ENCODE assay signal across 17 cellular contexts in the genomic region with DNA sequence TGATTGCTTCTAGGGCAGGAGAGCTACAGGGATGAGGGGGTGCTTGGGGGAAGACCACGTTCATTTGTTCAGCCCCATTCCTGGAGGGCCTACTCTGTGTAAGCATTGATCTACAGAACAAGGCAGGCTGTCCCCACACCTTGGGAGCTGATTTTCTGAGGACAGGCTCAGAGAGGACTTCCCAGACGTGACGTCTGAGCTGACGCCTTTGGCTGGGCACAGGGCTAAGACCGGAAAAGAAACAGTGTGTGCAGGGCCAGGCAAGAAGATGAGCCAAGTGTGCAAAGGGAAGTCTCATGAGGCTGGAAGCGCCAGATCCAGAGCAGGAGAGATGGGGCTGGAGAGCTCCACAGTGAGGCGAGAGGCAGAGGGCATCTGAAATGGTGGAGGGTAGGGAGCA. TPM values are rescaled to one million over a fixed set of nuclear protein-coding genes. Genes with fewer than 3 reads are reported as not detected.
DNase-seq lines count a peak whose midpoint lies in the region; ATAC-seq and TF ChIP-seq lines count a peak whose summit lies in the region.
"Had no signal": no experiment of that assay in that cellular context is flagged by ENCODE, and none has a peak within 500 bp of the region (broad histone marks: within the 10 kb centered on the region; RNA-seq: fewer than 3 reads in every experiment).

No MANE protein-coding gene starts in this region.

- H3K79me2 ChIP-seq in mammary epithelial cell (ENCODE audit: insufficient read depth, low read length): no peaks in the 10 kb centered on the region

- H3K9me3 ChIP-seq in HAP-1 (no peaks in the 10 kb centered on the region), mammary epithelial cell (replicated peaks; ENCODE audit: insufficient read depth, low read length) (no peaks in the 10 kb centered on the region)

- peaks cover 16% of the 10 kb centered on the region for H3K27me3 ChIP-seq in HAP-1 (ENCODE audit: low read depth)
- peaks cover 10% of the 10 kb centered on the region for H3K27me3 ChIP-seq in mammary epithelial cell (ENCODE audit: insufficient read depth, low read length)

- no peak overlapping the region for H3K27ac ChIP-seq in mammary epithelial cell (ENCODE audit: insufficient read depth, low read depth, low read length)
- H3K27ac ChIP-seq: BLaER1 had no signal

- no peak for TF ChIP-seq POLR2A in GM18505 (IDR thresholded peaks at IDR 0.05; ENCODE audit: borderline replicate concordance, extremely low read depth, insufficient read depth, insufficient read length)

- ATAC-seq in GM18505 (IDR thresholded peaks at IDR 0.05; ENCODE audit: unreplicated experiment): no peak
- ATAC-seq: GM12878, GM23338 had no signal

- no peak overlapping the region for H3K4me3 ChIP-seq in fibroblast of mammary gland (ENCODE audit: control insufficient read depth, low read depth, low read length)
- H3K4me3 ChIP-seq in HAP-1: no peak overlapping the region
- no peak overlapping the region for H3K4me3 ChIP-seq in mammary epithelial cell (replicated peaks in 1 of 3; ENCODE audit: insufficient read depth in 1 of 3, low read depth in 2 of 3, low read length in 3 of 3)
- H3K4me3 ChIP-seq: BLaER1, GM12878, GM23338 had no signal

- peaks cover 26% of the 10 kb centered on the region for H3K27me3 Mint-ChIP-seq in activated T-helper 1 cell treated with anti-CD3 and anti-CD28 coated beads, Interleukin-12 subunit alpha, Interleukin-12 subunit beta, Interleukin-2, Interleukin-4 antibody, amounts not matched to agents 30 ng/mL and 10 ng/mL and 1 ng/mL, durations not matched to agents 14 hours and 24 hours and 36 hours (ENCODE audit: insufficient read depth)
- peaks cover 19% of the 10 kb centered on the region for H3K27me3 Mint-ChIP-seq in chondrocyte (ENCODE audit: low read depth)

- TF ChIP-seq CTCF in fibroblast of mammary gland (conservative IDR thresholded peaks at IDR 0.05; ENCODE audit: control insufficient read depth, insufficient read depth, low read depth, low read length) (no peak), chondrocyte (IDR thresholded peaks at IDR 0.05) (no peak), mammary epithelial cell (conservative IDR thresholded peaks at IDR 0.05 in 1 of 2, IDR thresholded peaks at IDR 0.05 in 1 of 2; ENCODE audit: extremely low read depth in 1 of 2, insufficient read depth in 1 of 2, low read depth in 1 of 2, low read length in 2 of 2) (no peak)

- in situ Hi-C loops in HAP-1 (cut with MboI; ENCODE audit: low sequenced_read_pairs) (no loop called here), mammary epithelial cell (cut with MboI; ENCODE audit: low sequenced_read_pairs in 2 of 2) (no loop called here)

- H3K36me3 ChIP-seq in HAP-1 (replicated peaks) (no peaks in the 10 kb centered on the region), mammary epithelial cell (ENCODE audit: insufficient read depth, low read length) (no peaks in the 10 kb centered on the region)
- H3K36me3 ChIP-seq: BLaER1 had no signal

- no peak overlapping the region for H3K4me3 Mint-ChIP-seq in activated T-helper 1 cell treated with anti-CD3 and anti-CD28 coated beads, Interleukin-12 subunit alpha, Interleukin-12 subunit beta, Interleukin-2, Interleukin-4 antibody, amounts not matched to agents 30 ng/mL and 10 ng/mL and 1 ng/mL, durations not matched to agents 14 hours and 24 hours and 36 hours
- H3K4me3 Mint-ChIP-seq in chondrocyte (ENCODE audit: unreplicated experiment): no peak overlapping the region
- H3K4me3 Mint-ChIP-seq: GM23338, H9 had no signal

- H3K4me2 ChIP-seq in mammary epithelial cell (ENCODE audit: insufficient read depth, low read depth, low read length): no peak overlapping the region
- H3K4me2 ChIP-seq: BLaER1, GM23338 had no signal

- DNase-seq in D341Med (ENCODE audit: low spot score) (peak; percentile 14), fibroblast of mammary gland (ENCODE audit: low read depth) (peak; percentile 34), posterior vena cava (ENCODE audit: low spot score) (peak; percentile 83), chondrocyte (ENCODE audit: low spot score) (no peak), HAP-1 (ENCODE audit: low spot score in 2 of 2) (no peak), mammary epithelial cell (no peak)
- DNase-seq in activated T-helper 1 cell treated with anti-CD3 and anti-CD28 coated beads, Interleukin-12 subunit alpha, Interleukin-12 subunit beta, Interleukin-2, Interleukin-4 antibody, amounts not matched to agents 30 ng/mL and 10 ng/mL and 1 ng/mL, durations not matched to agents 14 hours and 24 hours and 36 hours (ENCODE audit: low spot score): no peak
- DNase-seq: 8988T, AML-193, DMS 273 treated with DMSO at 0.1 percent for 48 hours, H9 had no signal

- no peak overlapping the region for H3K9ac ChIP-seq in mammary epithelial cell (ENCODE audit: insufficient read depth, low read length)
- H3K9ac ChIP-seq: BLaER1 had no signal

- H3K27ac Mint-ChIP-seq in activated T-helper 1 cell treated with anti-CD3 and anti-CD28 coated beads, Interleukin-12 subunit alpha, Interleukin-12 subunit beta, Interleukin-2, Interleukin-4 antibody, amounts not matched to agents 30 ng/mL and 10 ng/mL and 1 ng/mL, durations not matched to agents 14 hours and 24 hours and 36 hours: peak overlapping the region; percentile 9
- no peak overlapping the region for H3K27ac Mint-ChIP-seq in chondrocyte (ENCODE audit: unreplicated experiment)
- H3K27ac Mint-ChIP-seq: GM23338, H9 had no signal

- H3K9me3 Mint-ChIP-seq in activated T-helper 1 cell treated with anti-CD3 and anti-CD28 coated beads, Interleukin-12 subunit alpha, Interleukin-12 subunit beta, Interleukin-2, Interleukin-4 antibody, amounts not matched to agents 30 ng/mL and 10 ng/mL and 1 ng/mL, durations not matched to agents 14 hours and 24 hours and 36 hours: no peaks in the 10 kb centered on the region
- H3K9me3 Mint-ChIP-seq in chondrocyte (ENCODE audit: low read depth): no peaks in the 10 kb centered on the region
- H3K9me3 Mint-ChIP-seq: GM23338, H9 had no signal

- no peak overlapping the region for H2AFZ ChIP-seq in mammary epithelial cell (ENCODE audit: low read depth, low read length)
- H2AFZ ChIP-seq: GM23338 had no signal

- peaks cover 4% of the 10 kb centered on the region for H4K20me1 ChIP-seq in mammary epithelial cell (ENCODE audit: insufficient read depth, low read length)

- BruUV-seq in mammary epithelial cell (replicated peaks; lab: Mats Ljungman, UMichigan): no TSS peak

- peaks cover 2% of the 10 kb centered on the region for H3K36me3 Mint-ChIP-seq in activated T-helper 1 cell treated with anti-CD3 and anti-CD28 coated beads, Interleukin-12 subunit alpha, Interleukin-12 subunit beta, Interleukin-2, Interleukin-4 antibody, amounts not matched to agents 30 ng/mL and 10 ng/mL and 1 ng/mL, durations not matched to agents 14 hours and 24 hours and 36 hours (ENCODE audit: low read depth)
- H3K36me3 Mint-ChIP-seq in chondrocyte (ENCODE audit: low read depth): no peaks in the 10 kb centered on the region

- 48% methylated on average over 7 of the region's 7 CpGs for WGBS in mammary epithelial cell (ENCODE audit: low coverage, missing lambda C conversion rate)

- CTCF ChIA-PET in mammary epithelial cell (lab: Charles Lee; ENCODE audit: low non-redundant PET): no interaction called here

- H3K4me1 ChIP-seq in HAP-1 (no peaks in the 10 kb centered on the region), mammary epithelial cell (ENCODE audit: insufficient read depth, low read length) (peaks cover 2% of the 10 kb centered on the region)

- peaks cover 12% of the 10 kb centered on the region for H3K4me1 Mint-ChIP-seq in activated T-helper 1 cell treated with anti-CD3 and anti-CD28 coated beads, Interleukin-12 subunit alpha, Interleukin-12 subunit beta, Interleukin-2, Interleukin-4 antibody, amounts not matched to agents 30 ng/mL and 10 ng/mL and 1 ng/mL, durations not matched to agents 14 hours and 24 hours and 36 hours (ENCODE audit: low read depth)
- peaks cover 2% of the 10 kb centered on the region for H3K4me1 Mint-ChIP-seq in chondrocyte (ENCODE audit: low read depth)

- dilution Hi-C loops in mammary epithelial cell (cut with HindIII; ENCODE audit: low sequenced_read_pairs): no loop called here

- intact Hi-C loops in activated T-helper 1 cell treated with anti-CD3 and anti-CD28 coated beads, Interleukin-12 subunit alpha, Interleukin-12 subunit beta, Interleukin-2, Interleukin-4 antibody, amounts not matched to agents 30 ng/mL and 10 ng/mL and 1 ng/mL, durations not matched to agents 14 hours and 24 hours and 36 hours (cut with micrococcal nuclease): no loop called here
- intact Hi-C loops in posterior vena cava (cut with DNase I): no loop called here
- intact Hi-C loops in mammary epithelial cell (cut with micrococcal nuclease): no loop called here

RNA-seq across cellular contexts. Expression of a gene that starts 12.6 kb away (rescaled TPM):
- 1.2 and 1.3 TPM in 2 replicates for total RNA-seq in activated T-helper 1 cell treated with anti-CD3 and anti-CD28 coated beads, Interleukin-12 subunit alpha, Interleukin-12 subunit beta, Interleukin-2, Interleukin-4 antibody, amounts not matched to agents 30 ng/mL and 10 ng/mL and 1 ng/mL, durations not matched to agents 14 hours and 24 hours and 36 hours
- total RNA-seq in posterior vena cava (under 1 TPM; 0.19 to 0.33 TPM), chondrocyte (0.07 TPM in 1 of 3 replicates, not detected in the others), mammary epithelial cell (not detected)
- not detected for polyA plus RNA-seq in mammary epithelial cell
- polyA minus RNA-seq in mammary epithelial cell: not detected
- total RNA-seq: Daoy, GM12878, HT-29 had no signal
- polyA plus RNA-seq: GM12878 had no signal

RNA-seq across cellular contexts. Expression of a gene that starts 17.9 kb away (rescaled TPM):
- 5.6 and 6.0 TPM in 2 replicates for total RNA-seq in activated T-helper 1 cell treated with anti-CD3 and anti-CD28 coated beads, Interleukin-12 subunit alpha, Interleukin-12 subunit beta, Interleukin-2, Interleukin-4 antibody, amounts not matched to agents 30 ng/mL and 10 ng/mL and 1 ng/mL, durations not matched to agents 14 hours and 24 hours and 36 hours
- 1 to 10 TPM; 2.0 to 2.9 TPM for total RNA-seq in posterior vena cava
- 4.9 to 5.5 TPM (median 5.4 TPM) in 3 replicates for total RNA-seq in chondrocyte
- 1 to 10 TPM in 1 of 2 donors, under 1 TPM in 1; 0.67 to 1.5 TPM for total RNA-seq in mammary epithelial cell
- polyA plus RNA-seq in mammary epithelial cell: 0.60 TPM
- not detected for polyA minus RNA-seq in mammary epithelial cell

RNA-seq across cellular contexts. Expression of a gene that starts 42.1 kb away (rescaled TPM):
- total RNA-seq in activated T-helper 1 cell treated with anti-CD3 and anti-CD28 coated beads, Interleukin-12 subunit alpha, Interleukin-12 subunit beta, Interleukin-2, Interleukin-4 antibody, amounts not matched to agents 30 ng/mL and 10 ng/mL and 1 ng/mL, durations not matched to agents 14 hours and 24 hours and 36 hours: 174 and 180 TPM in 2 replicates
- total RNA-seq in posterior vena cava (10 to 100 TPM; 44.4 to 50.8 TPM), chondrocyte (43.7 to 56.6 TPM (median 49.6 TPM) in 3 replicates), mammary epithelial cell (10 to 100 TPM; 48.3 to 82.5 TPM)
- 147 TPM for polyA plus RNA-seq in mammary epithelial cell
- 94.4 TPM for polyA minus RNA-seq in mammary epithelial cell

RNA-seq across cellular contexts. Expression of a gene that starts 44.7 kb away (rescaled TPM):
- total RNA-seq in activated T-helper 1 cell treated with anti-CD3 and anti-CD28 coated beads, Interleukin-12 subunit alpha, Interleukin-12 subunit beta, Interleukin-2, Interleukin-4 antibody, amounts not matched to agents 30 ng/mL and 10 ng/mL and 1 ng/mL, durations not matched to agents 14 hours and 24 hours and 36 hours: 16.2 and 23.2 TPM in 2 replicates
- total RNA-seq in posterior vena cava: 1 to 10 TPM in 1 of 2 donors, under 1 TPM in 1; 0.62 to 1.2 TPM
- 1.5 TPM in 1 of 3 replicates, not detected in the others for total RNA-seq in chondrocyte
- not detected for total RNA-seq in mammary epithelial cell
- not detected for polyA plus RNA-seq in mammary epithelial cell
- not detected for polyA minus RNA-seq in mammary epithelial cell
- total RNA-seq: Daoy, GM23338, H9 had no signal

RNA-seq across cellular contexts. Expression of a gene that starts 48.4 kb away (rescaled TPM):
- 376 and 393 TPM in 2 replicates for total RNA-seq in activated T-helper 1 cell treated with anti-CD3 and anti-CD28 coated beads, Interleukin-12 subunit alpha, Interleukin-12 subunit beta, Interleukin-2, Interleukin-4 antibody, amounts not matched to agents 30 ng/mL and 10 ng/mL and 1 ng/mL, durations not matched to agents 14 hours and 24 hours and 36 hours
- 1 to 10 TPM; 3.0 to 4.8 TPM for total RNA-seq in posterior vena cava
- not detected in 3 replicates for total RNA-seq in chondrocyte
- total RNA-seq in mammary epithelial cell: not detected
- not detected for polyA plus RNA-seq in mammary epithelial cell
- not detected for polyA minus RNA-seq in mammary epithelial cell
- total RNA-seq: Daoy, GM23338, H9, HT-29 had no signal
- polyA plus RNA-seq: GM23338 had no signal

Comparison
In these comparisons a context has a peak if more than half of its experiments do, and no peak if none do; other contexts are left out.
1. DNase-seq: peak in D341Med (single experiment), fibroblast of mammary gland (single experiment) and posterior vena cava (single experiment); none in activated T-helper 1 cell treated with anti-CD3 and anti-CD28 coated beads, Interleukin-12 subunit alpha, Interleukin-12 subunit beta, Interleukin-2, Interleukin-4 antibody, amounts not matched to agents 30 ng/mL and 10 ng/mL and 1 ng/mL, durations not matched to agents 14 hours and 24 hours and 36 hours (single experiment), chondrocyte (single experiment), HAP-1 (0 of 2) and mammary epithelial cell (single experiment).